1 cellular context compared by ENCODE assay signal in the genomic region with DNA sequence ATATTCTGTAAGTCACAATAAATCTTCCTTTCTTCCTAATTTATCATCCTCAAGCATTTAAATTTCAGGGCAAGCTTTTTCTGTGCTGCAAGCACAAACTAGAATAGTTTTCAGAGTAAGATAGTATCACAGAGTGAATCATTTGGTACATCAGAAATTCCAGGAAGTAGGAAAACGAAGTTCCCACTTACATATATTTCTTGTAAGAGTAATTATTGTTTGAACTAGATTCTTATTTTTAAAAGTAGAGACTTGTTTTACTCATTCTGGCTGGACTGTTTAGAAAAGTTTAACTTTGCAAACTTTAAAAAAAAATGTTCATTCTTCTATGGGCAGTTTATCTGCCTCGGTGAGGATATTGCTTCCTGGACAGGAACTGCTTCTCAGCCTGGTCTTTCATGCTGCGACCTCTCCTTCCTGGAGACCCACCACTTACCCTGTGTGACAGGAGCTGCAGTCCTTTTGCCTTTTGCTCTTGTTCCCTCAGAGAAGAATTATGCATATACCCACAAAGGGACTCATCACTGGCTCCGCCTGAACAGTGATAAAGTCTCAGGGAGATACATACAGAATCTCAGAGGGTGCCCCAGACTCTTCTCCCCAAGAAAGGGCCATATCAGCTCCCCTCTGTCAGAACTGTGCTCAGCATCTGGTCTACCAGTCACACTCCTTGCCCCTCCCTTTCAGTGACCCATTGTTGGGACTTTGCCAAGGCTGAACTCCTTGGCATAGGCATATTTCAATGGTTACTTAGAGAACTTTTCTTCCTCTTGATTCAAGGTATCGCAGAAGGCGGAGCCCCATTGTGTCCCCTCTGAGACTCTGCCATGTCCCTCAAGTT.
TF ChIP-seq lines count a peak whose summit lies in the region.

No MANE protein-coding gene starts in this region.

TF ChIP-seq in GM12878, 131 proteins besides CTCF, POLR2A, EP300 and RAD21 (continued from another document):
- TF ChIP-seq ZBTB40 (IDR thresholded peaks at IDR 0.05; ENCODE audit: borderline replicate concordance) (no peak), BACH1 (IDR thresholded peaks at IDR 0.05; ENCODE audit: borderline replicate concordance) (no peak), NR2C2 (IDR thresholded peaks at IDR 0.05; ENCODE audit: borderline replicate concordance, control insufficient read depth, insufficient read length, low read depth) (no peak), CEBPZ (IDR thresholded peaks at IDR 0.05; ENCODE audit: low read depth, low read length) (no peak), SIX5 (IDR thresholded peaks at IDR 0.05; ENCODE audit: low read depth, low read length, severe bottlenecking) (no peak), PAX8 (IDR thresholded peaks at IDR 0.05) (no peak), SMAD5 (IDR thresholded peaks at IDR 0.05; ENCODE audit: low read depth) (no peak)
